Comparison of ENCODE assay signal across 8 cellular contexts in genomic region chr1:62436466-62437272, GRCh38. TPM values are rescaled to one million over a fixed set of nuclear protein-coding genes. Genes with fewer than 3 reads are reported as not detected.
DNase-seq lines count a peak whose midpoint lies in the region; ATAC-seq and TF ChIP-seq lines count a peak whose summit lies in the region.

A gene with protein sequence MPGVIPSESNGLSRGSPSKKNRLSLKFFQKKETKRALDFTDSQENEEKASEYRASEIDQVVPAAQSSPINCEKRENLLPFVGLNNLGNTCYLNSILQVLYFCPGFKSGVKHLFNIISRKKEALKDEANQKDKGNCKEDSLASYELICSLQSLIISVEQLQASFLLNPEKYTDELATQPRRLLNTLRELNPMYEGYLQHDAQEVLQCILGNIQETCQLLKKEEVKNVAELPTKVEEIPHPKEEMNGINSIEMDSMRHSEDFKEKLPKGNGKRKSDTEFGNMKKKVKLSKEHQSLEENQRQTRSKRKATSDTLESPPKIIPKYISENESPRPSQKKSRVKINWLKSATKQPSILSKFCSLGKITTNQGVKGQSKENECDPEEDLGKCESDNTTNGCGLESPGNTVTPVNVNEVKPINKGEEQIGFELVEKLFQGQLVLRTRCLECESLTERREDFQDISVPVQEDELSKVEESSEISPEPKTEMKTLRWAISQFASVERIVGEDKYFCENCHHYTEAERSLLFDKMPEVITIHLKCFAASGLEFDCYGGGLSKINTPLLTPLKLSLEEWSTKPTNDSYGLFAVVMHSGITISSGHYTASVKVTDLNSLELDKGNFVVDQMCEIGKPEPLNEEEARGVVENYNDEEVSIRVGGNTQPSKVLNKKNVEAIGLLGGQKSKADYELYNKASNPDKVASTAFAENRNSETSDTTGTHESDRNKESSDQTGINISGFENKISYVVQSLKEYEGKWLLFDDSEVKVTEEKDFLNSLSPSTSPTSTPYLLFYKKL (plus strand): TSS chr1:62437049. CDS start chr1:62439868, 2,819 bp downstream.

- no peaks in the 10 kb centered on the region for H3K9me3 ChIP-seq in right lobe of liver

- POLR2A ChIA-PET in activated CD4-positive, alpha-beta memory T cell treated with anti-CD3 and anti-CD28 coated beads for 36 hours (lab: Charles Lee) = interaction anchor here (0.6 to 2.0 kb wide), 6 partner anchors 12 to 715 kb away, joined by 3 to 7 read pairs (median 4); partner anchors contain the start of genes ATG4C and DOCK7

- peaks cover 5% of the 10 kb centered on the region in 2 donors for H3K36me3 Mint-ChIP-seq in CD14-positive monocyte
- H3K36me3 Mint-ChIP-seq in activated CD4-positive, alpha-beta memory T cell treated with anti-CD3 and anti-CD28 coated beads for 36 hours = peaks cover 22% of the 10 kb centered on the region

- peaks cover 0 to 26% (median 8%) of the 10 kb centered on the region in 4 donors for H3K4me1 ChIP-seq in right lobe of liver

- WGBS in right lobe of liver (ENCODE audit: insufficient coverage, low coverage, low lambda C conversion rate, missing lambda C conversion rate) = 2% methylated on average over 9 of the region's 76 CpGs

- intact Hi-C loops in CD14-positive monocyte (cut with micrococcal nuclease) (loop anchor here (5.0 kb wide), 1 partner anchor 351 kb away; no protein-coding TSS in a partner anchor), dorsolateral prefrontal cortex (cut with DNase I) (loop anchor here (2.0 to 10.0 kb wide), 3 partner anchors 248 to 348 kb away; partner anchors contain the start of genes DOCK7 (in 2 of the 2) and ATG4C (in 1 of the 2)), right lobe of liver (cut with DNase I) (no loop called here)
- intact Hi-C loops in activated CD4-positive, alpha-beta memory T cell treated with anti-CD3 and anti-CD28 coated beads for 36 hours (cut with micrococcal nuclease) = loop anchor here (1.0 to 5.0 kb wide), 9 partner anchors 164 to 1359 kb away; partner anchors contain the start of genes ALG6, ATG4C, DOCK7 and EFCAB7

- ATAC-seq in GM19438 (IDR thresholded peaks at IDR 0.05; ENCODE audit: low read depth, unreplicated experiment) (peak; percentile 63), HG03575 (IDR thresholded peaks at IDR 0.05; ENCODE audit: extremely low read depth, insufficient number of reproducible peaks, low FRiP score, unreplicated experiment) (peak; percentile 86), right lobe of liver (peak; percentile 82 to 93 (median 88))

- H3K4me1 Mint-ChIP-seq in CD14-positive monocyte = peaks cover 34% of the 10 kb centered on the region
- peaks cover 25% of the 10 kb centered on the region for H3K4me1 Mint-ChIP-seq in activated CD4-positive, alpha-beta memory T cell treated with anti-CD3 and anti-CD28 coated beads for 36 hours (ENCODE audit: low read depth)

- peak; percentile 99 for DNase-seq in CD14-positive monocyte (ENCODE audit: low spot score)
- DNase-seq in NCI-H82 treated with DMSO at 0.1 percent for 48 hours (lab: John Stamatoyannopoulos, UW; ENCODE audit: unreplicated experiment) = peak; percentile 100
- DNase-seq in activated CD4-positive, alpha-beta memory T cell treated with anti-CD3 and anti-CD28 coated beads for 36 hours = peak; percentile 99
- peak; percentile 78 to 98 (median 96) for DNase-seq in dorsolateral prefrontal cortex
- DNase-seq in right lobe of liver = peak; percentile 95 to 98 (median 98)
- peak; percentile 91 to 97 for DNase-seq in stimulated activated CD4-positive, alpha-beta T cell treated with anti-CD3 and anti-CD28 coated beads, Interleukin-4, amount 100 ng/mL, for 4 hours

- H3K4me3 Mint-ChIP-seq in CD14-positive monocyte = peak within 1 kb of the TSS; percentile 97
- H3K4me3 Mint-ChIP-seq in activated CD4-positive, alpha-beta memory T cell treated with anti-CD3 and anti-CD28 coated beads for 36 hours = peak within 1 kb of the TSS; percentile 97

- TF ChIP-seq POLR2A in right lobe of liver (IDR thresholded peaks at IDR 0.05) = no peak

- no peak for TF ChIP-seq CTCF in CD14-positive monocyte (IDR thresholded peaks at IDR 0.05)
- peak in 6 of 56 donors; percentile 2 to 26 (median 8) for TF ChIP-seq CTCF in dorsolateral prefrontal cortex (IDR thresholded peaks at IDR 0.05 in 54 of 56, conservative IDR thresholded peaks at IDR 0.05 in 2 of 56; ENCODE audit: low read depth in 1 of 56, partially characterized antibody in 56 of 56)
- no peak for TF ChIP-seq CTCF in right lobe of liver (IDR thresholded peaks at IDR 0.05)

- H3K27me3 Mint-ChIP-seq in CD14-positive monocyte (ENCODE audit: low read depth in 3 of 3) = peaks cover 0 to 2% (median 2%) of the 10 kb centered on the region in 3 donors
- H3K27me3 Mint-ChIP-seq in activated CD4-positive, alpha-beta memory T cell treated with anti-CD3 and anti-CD28 coated beads for 36 hours = no peaks in the 10 kb centered on the region

- H3K36me3 ChIP-seq in right lobe of liver = peaks cover 0 to 4% (median 0%) of the 10 kb centered on the region in 4 donors

- H3K4me3 ChIP-seq in dorsolateral prefrontal cortex (peak within 1 kb of the TSS; percentile 67 to 99 (median 92)), right lobe of liver (peak within 1 kb of the TSS; percentile 70 to 97 (median 93))

- peak within 1 kb of the TSS; percentile 99 for H3K27ac Mint-ChIP-seq in CD14-positive monocyte
- peak within 1 kb of the TSS; percentile 99 for H3K27ac Mint-ChIP-seq in activated CD4-positive, alpha-beta memory T cell treated with anti-CD3 and anti-CD28 coated beads for 36 hours

- H3K27me3 ChIP-seq in dorsolateral prefrontal cortex = no peaks in the 10 kb centered on the region
- H3K27me3 ChIP-seq in right lobe of liver = no peaks in the 10 kb centered on the region

- CTCF ChIA-PET in activated CD4-positive, alpha-beta memory T cell treated with anti-CD3 and anti-CD28 coated beads for 36 hours (lab: Charles Lee) = interaction anchor here (1.0 kb wide), 1 partner anchor 71 kb away, joined by 4 read pairs; no protein-coding TSS in a partner anchor

- H3K27ac ChIP-seq in dorsolateral prefrontal cortex (peak within 1 kb of the TSS; percentile 72 to 100 (median 98)), right lobe of liver (peak within 1 kb of the TSS; percentile 92 to 98 (median 98))

- H3K9me3 Mint-ChIP-seq in CD14-positive monocyte = no peaks in the 10 kb centered on the region
- no peaks in the 10 kb centered on the region for H3K9me3 Mint-ChIP-seq in activated CD4-positive, alpha-beta memory T cell treated with anti-CD3 and anti-CD28 coated beads for 36 hours

RNA-seq across cellular contexts. Expression of the gene that starts here (rescaled TPM):
- 10 to 100 TPM; 13.6 to 24.0 TPM for polyA plus RNA-seq in CD14-positive monocyte
- total RNA-seq in activated CD4-positive, alpha-beta memory T cell treated with anti-CD3 and anti-CD28 coated beads for 36 hours = 10 to 100 TPM; 68.4 to 69.7 TPM
- total RNA-seq in dorsolateral prefrontal cortex = 10 to 100 TPM; 14.0 to 24.9 (median 20.8) TPM
- 1 to 10 TPM; 4.9 to 8.4 (median 6.6) TPM for total RNA-seq in right lobe of liver

Comparison
In these comparisons a context has a peak if more than half of its experiments do, and no peak if none do; other contexts are left out.
1. Peak in every context shown above with its lines: DNase-seq, ATAC-seq, H3K4me3 ChIP-seq and H3K27ac ChIP-seq.
2. intact Hi-C loops: an anchor here in CD14-positive monocyte (5.0 kb wide), activated CD4-positive, alpha-beta memory T cell treated with anti-CD3 and anti-CD28 coated beads for 36 hours (1.0 to 5.0 kb wide) and dorsolateral prefrontal cortex (2.0 to 10.0 kb wide); none called in right lobe of liver.